In the genomic region with DNA sequence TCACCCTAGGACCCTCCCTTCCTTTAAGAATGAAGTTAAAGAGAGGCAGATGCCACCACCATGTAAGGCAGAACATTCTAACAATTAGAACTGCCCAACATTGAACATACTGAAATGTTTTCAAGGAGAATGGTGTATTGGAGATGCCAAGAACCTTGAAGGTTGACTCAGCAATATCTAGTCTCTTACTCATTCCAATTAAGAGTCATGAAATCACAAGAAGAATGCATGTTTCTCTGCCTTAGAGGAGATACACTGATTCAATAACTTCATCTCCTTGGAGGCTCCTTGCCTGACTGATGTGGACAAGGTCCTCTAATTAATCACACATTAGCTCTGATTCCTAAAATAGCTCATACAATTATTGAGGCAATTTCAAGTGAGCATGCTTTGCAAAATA, we compare ENCODE assay signal across 15 cellular contexts.
A peak's percentile ranks its signal among the peaks of the same experiment; 100 is the strongest.
DNase-seq lines count a peak whose midpoint lies in the region; ATAC-seq and TF ChIP-seq lines count a peak whose summit lies in the region.
"Had no signal": no experiment of that assay in that cellular context is flagged by ENCODE, and none has a peak within 500 bp of the region (broad histone marks: within the 10 kb centered on the region; RNA-seq: fewer than 3 reads in every experiment).

No MANE protein-coding gene starts in this region.

- no peak overlapping the region for H2AFZ ChIP-seq in neural cell (ENCODE audit: low read depth, low read length)
- H2AFZ ChIP-seq: PC-9 had no signal

- DNase-seq in NCI-H446 treated with DMSO at 0.1 percent for 48 hours (lab: John Stamatoyannopoulos, UW), result peak; percentile 11
- no peak for DNase-seq in NCI-H446 (lab: John Stamatoyannopoulos, UW)
- DNase-seq in EL, result peak; percentile 37
- DNase-seq in astrocyte of the spinal cord (ENCODE audit: low read depth, low spot score), result peak; percentile 20
- no peak for DNase-seq in cerebellar cortex (ENCODE audit: low spot score)
- DNase-seq in cerebellar nuclear complex (lab: John Stamatoyannopoulos, UW), result no peak
- DNase-seq: CD8-positive, alpha-beta T cell; DND-41; NCI-H748 treated with DMSO at 0.1 percent for 48 hours; PC-9; SW 1271 had no signal

- no peaks in the 10 kb centered on the region for H3K79me2 ChIP-seq in neural cell (replicated peaks; ENCODE audit: insufficient read depth, low read length)

- no peak overlapping the region for H3K4me3 ChIP-seq in astrocyte of the spinal cord (ENCODE audit: low read depth, low read length)
- peak overlapping the region; percentile 7 for H3K4me3 ChIP-seq in neural cell (ENCODE audit: low read length)
- H3K4me3 ChIP-seq: A549, PC-9, SJSA1 had no signal

- peak overlapping the region; percentile 24 for H3K27ac ChIP-seq in neural cell (ENCODE audit: low read length)
- H3K27ac ChIP-seq: A549, PC-9, SJSA1 had no signal

- H3F3A ChIP-seq in neural cell (ENCODE audit: insufficient read depth, low read length, poor library complexity, severe bottlenecking), result peaks cover 6% of the 10 kb centered on the region

- H4K20me1 ChIP-seq in neural cell (ENCODE audit: insufficient read depth), result no peaks in the 10 kb centered on the region

- no peak overlapping the region for H3K4me2 ChIP-seq in neural cell (ENCODE audit: low read length)
- H3K4me2 ChIP-seq: A549, PC-9 had no signal

- no peaks in the 10 kb centered on the region for H3K9me2 ChIP-seq in neural cell (ENCODE audit: insufficient read depth, low read length)

- H3K9ac ChIP-seq in neural cell (ENCODE audit: low read length), result no peak overlapping the region

- TF ChIP-seq EP300 in neural cell (conservative IDR thresholded peaks at IDR 0.05; ENCODE audit: poor library complexity, severe bottlenecking), result no peak

- no peak for ATAC-seq in HG02610 (IDR thresholded peaks at IDR 0.05; ENCODE audit: unreplicated experiment)
- ATAC-seq: A549; CD8-positive, alpha-beta T cell had no signal

- in situ Hi-C loops in astrocyte of the spinal cord (cut with HindIII; ENCODE audit: low sequenced_read_pairs), result no loop called here

- TF ChIP-seq RAD21 in neural cell (conservative IDR thresholded peaks at IDR 0.05), result no peak

- no peaks in the 10 kb centered on the region for H3K9me3 ChIP-seq in neural cell (ENCODE audit: low read length)
- H3K9me3 ChIP-seq: A549 had no signal

- no peak for TF ChIP-seq CTCF in astrocyte of the spinal cord (IDR thresholded peaks at IDR 0.05; ENCODE audit: low read depth, low read length)
- TF ChIP-seq CTCF in neural cell (IDR thresholded peaks at IDR 0.05; ENCODE audit: poor library complexity, severe bottlenecking), result no peak

- no peaks in the 10 kb centered on the region for H3K27me3 ChIP-seq in neural cell (ENCODE audit: insufficient read depth, low read depth, low read length)
- H3K27me3 ChIP-seq: SJSA1 had no signal

- no peaks in the 10 kb centered on the region for H3K36me3 ChIP-seq in neural cell (ENCODE audit: insufficient read depth, low read length)
- H3K36me3 ChIP-seq: SJSA1 had no signal

TF ChIP-seq in neural cell, 6 proteins besides CTCF, POLR2A, EP300 and RAD21:
- TF ChIP-seq SMC3 (conservative IDR thresholded peaks at IDR 0.05; ENCODE audit: poor library complexity), result no peak
- TF ChIP-seq MXI1 (conservative IDR thresholded peaks at IDR 0.05; ENCODE audit: poor library complexity, severe bottlenecking), result no peak
- no peak for TF ChIP-seq POLR2AphosphoS5 (IDR thresholded peaks at IDR 0.05)
- no peak for TF ChIP-seq EZH2 (IDR thresholded peaks at IDR 0.05; ENCODE audit: borderline replicate concordance, insufficient read depth, low read length, poor library complexity, severe bottlenecking)
- TF ChIP-seq, protein P1, sequence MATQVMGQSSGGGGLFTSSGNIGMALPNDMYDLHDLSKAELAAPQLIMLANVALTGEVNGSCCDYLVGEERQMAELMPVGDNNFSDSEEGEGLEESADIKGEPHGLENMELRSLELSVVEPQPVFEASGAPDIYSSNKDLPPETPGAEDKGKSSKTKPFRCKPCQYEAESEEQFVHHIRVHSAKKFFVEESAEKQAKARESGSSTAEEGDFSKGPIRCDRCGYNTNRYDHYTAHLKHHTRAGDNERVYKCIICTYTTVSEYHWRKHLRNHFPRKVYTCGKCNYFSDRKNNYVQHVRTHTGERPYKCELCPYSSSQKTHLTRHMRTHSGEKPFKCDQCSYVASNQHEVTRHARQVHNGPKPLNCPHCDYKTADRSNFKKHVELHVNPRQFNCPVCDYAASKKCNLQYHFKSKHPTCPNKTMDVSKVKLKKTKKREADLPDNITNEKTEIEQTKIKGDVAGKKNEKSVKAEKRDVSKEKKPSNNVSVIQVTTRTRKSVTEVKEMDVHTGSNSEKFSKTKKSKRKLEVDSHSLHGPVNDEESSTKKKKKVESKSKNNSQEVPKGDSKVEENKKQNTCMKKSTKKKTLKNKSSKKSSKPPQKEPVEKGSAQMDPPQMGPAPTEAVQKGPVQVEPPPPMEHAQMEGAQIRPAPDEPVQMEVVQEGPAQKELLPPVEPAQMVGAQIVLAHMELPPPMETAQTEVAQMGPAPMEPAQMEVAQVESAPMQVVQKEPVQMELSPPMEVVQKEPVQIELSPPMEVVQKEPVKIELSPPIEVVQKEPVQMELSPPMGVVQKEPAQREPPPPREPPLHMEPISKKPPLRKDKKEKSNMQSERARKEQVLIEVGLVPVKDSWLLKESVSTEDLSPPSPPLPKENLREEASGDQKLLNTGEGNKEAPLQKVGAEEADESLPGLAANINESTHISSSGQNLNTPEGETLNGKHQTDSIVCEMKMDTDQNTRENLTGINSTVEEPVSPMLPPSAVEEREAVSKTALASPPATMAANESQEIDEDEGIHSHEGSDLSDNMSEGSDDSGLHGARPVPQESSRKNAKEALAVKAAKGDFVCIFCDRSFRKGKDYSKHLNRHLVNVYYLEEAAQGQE (IDR thresholded peaks at IDR 0.05; ENCODE audit: borderline replicate concordance), result no peak
- no peak for TF ChIP-seq TAF1 (IDR thresholded peaks at IDR 0.05; ENCODE audit: low read depth)
TF ChIP-seq in neural cell: peak in this region for 0.

Comparison
In these comparisons a context has a peak if more than half of its experiments do, and no peak if none do; other contexts are left out.
1. DNase-seq: peak in NCI-H446 treated with DMSO at 0.1 percent for 48 hours (single experiment), EL (single experiment) and astrocyte of the spinal cord (single experiment); none in NCI-H446 (0 of 2), cerebellar cortex (single experiment) and cerebellar nuclear complex (0 of 2).